ENCODE assay signal across 1 cellular context in the genomic region with DNA sequence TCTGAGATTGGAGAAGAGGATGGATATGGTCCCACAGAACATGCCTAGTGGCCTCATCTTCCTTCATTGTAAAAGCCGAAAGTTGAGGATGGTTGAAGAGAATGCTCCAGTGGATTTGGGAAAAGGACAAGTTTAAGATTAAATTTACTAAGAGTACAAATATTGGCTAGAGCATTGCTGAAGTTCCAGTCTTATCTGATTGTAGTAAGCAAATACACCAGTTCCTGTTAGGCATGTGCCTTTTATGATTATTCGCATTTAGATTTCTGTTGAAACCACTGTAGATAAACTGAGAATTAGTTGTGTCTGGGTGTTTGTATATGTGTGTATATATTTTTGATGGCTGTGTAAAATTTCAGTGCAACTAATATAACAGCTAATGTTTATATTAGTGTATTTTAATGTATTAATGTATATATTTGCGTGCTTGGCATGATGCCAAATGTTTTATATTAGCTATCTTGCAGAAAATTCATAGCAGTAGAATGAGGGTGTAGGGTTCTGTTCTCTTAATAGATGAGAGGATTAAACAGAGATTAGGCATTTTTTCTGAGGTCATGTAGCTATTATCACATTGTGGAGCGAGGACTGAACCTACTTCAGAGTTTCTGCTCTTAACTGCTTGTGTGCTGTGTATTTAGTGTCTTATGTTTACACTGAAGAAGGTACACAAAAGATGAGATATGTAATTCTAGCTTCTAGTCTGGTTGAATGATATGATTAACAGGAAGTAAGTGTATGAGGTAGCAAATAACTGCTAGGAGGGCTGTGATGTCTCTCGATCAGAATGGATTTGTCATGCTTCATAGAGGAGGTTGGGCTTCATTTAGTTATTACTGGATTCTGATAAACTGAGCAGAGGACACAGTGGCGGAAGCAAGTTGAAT.
TF ChIP-seq lines count a peak whose summit lies in the region.

No MANE protein-coding gene starts in this region.

TF ChIP-seq in HepG2, 621 proteins besides CTCF, POLR2A, EP300 and RAD21 (continued from another document):
- TF ChIP-seq, protein P1, sequence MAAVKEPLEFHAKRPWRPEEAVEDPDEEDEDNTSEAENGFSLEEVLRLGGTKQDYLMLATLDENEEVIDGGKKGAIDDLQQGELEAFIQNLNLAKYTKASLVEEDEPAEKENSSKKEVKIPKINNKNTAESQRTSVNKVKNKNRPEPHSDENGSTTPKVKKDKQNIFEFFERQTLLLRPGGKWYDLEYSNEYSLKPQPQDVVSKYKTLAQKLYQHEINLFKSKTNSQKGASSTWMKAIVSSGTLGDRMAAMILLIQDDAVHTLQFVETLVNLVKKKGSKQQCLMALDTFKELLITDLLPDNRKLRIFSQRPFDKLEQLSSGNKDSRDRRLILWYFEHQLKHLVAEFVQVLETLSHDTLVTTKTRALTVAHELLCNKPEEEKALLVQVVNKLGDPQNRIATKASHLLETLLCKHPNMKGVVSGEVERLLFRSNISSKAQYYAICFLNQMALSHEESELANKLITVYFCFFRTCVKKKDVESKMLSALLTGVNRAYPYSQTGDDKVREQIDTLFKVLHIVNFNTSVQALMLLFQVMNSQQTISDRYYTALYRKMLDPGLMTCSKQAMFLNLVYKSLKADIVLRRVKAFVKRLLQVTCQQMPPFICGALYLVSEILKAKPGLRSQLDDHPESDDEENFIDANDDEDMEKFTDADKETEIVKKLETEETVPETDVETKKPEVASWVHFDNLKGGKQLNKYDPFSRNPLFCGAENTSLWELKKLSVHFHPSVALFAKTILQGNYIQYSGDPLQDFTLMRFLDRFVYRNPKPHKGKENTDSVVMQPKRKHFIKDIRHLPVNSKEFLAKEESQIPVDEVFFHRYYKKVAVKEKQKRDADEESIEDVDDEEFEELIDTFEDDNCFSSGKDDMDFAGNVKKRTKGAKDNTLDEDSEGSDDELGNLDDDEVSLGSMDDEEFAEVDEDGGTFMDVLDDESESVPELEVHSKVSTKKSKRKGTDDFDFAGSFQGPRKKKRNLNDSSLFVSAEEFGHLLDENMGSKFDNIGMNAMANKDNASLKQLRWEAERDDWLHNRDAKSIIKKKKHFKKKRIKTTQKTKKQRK (IDR thresholded peaks at IDR 0.05; ENCODE audit: low read length): no peak
- TF ChIP-seq RCOR2 (CRISPR knock-in tag; IDR thresholded peaks at IDR 0.05) (no peak), MAZ (IDR thresholded peaks at IDR 0.05; ENCODE audit: borderline replicate concordance, low read depth, low read length) (no peak), MAZ (CRISPR knock-in tag; IDR thresholded peaks at IDR 0.05; ENCODE audit: low read depth) (no peak), ZNF33A (CRISPR knock-in tag; IDR thresholded peaks at IDR 0.05; ENCODE audit: borderline replicate concordance) (no peak), TBL1XR1 (IDR thresholded peaks at IDR 0.05; ENCODE audit: borderline replicate concordance, low read length, partially characterized antibody) (no peak), ZNF253 (CRISPR knock-in tag; IDR thresholded peaks at IDR 0.05; ENCODE audit: borderline replicate concordance) (no peak), ZNF501 (CRISPR knock-in tag; IDR thresholded peaks at IDR 0.05) (no peak), ZFP90 (CRISPR knock-in tag; IDR thresholded peaks at IDR 0.05; ENCODE audit: borderline replicate concordance) (no peak), NFKBIZ (CRISPR knock-in tag; IDR thresholded peaks at IDR 0.05) (no peak), JUN (CRISPR knock-in tag; IDR thresholded peaks at IDR 0.05) (no peak), ZZZ3 (CRISPR knock-in tag; IDR thresholded peaks at IDR 0.05; ENCODE audit: borderline replicate concordance) (no peak), ATAD3A (CRISPR knock-in tag; IDR thresholded peaks at IDR 0.05) (no peak), ZNF652 (CRISPR knock-in tag; IDR thresholded peaks at IDR 0.05; ENCODE audit: borderline replicate concordance, low read depth) (peak; percentile 77), ISL2 (CRISPR knock-in tag; IDR thresholded peaks at IDR 0.05) (no peak), NCOA2 (CRISPR knock-in tag; IDR thresholded peaks at IDR 0.05) (peak; percentile 40; the same call in 1 of the 2 replicates), NPAS2 (CRISPR knock-in tag; IDR thresholded peaks at IDR 0.05; ENCODE audit: borderline replicate concordance) (no peak), SP1 (IDR thresholded peaks at IDR 0.05) (no peak), SP1 (CRISPR knock-in tag; IDR thresholded peaks at IDR 0.05) (no peak), HIVEP1 (CRISPR knock-in tag; IDR thresholded peaks at IDR 0.05) (no peak), ZBTB3 (CRISPR knock-in tag; IDR thresholded peaks at IDR 0.05; ENCODE audit: borderline replicate concordance, low read depth) (no peak), LCORL (IDR thresholded peaks at IDR 0.05) (peak; percentile 84), LCORL (CRISPR knock-in tag; IDR thresholded peaks at IDR 0.05) (no peak), RBM22 (optimal IDR thresholded peaks at IDR 0.05; ENCODE audit: low read length) (peak; percentile 37), ZKSCAN8 (CRISPR knock-in tag; IDR thresholded peaks at IDR 0.05; ENCODE audit: borderline replicate concordance) (0 out of 2 replicates have a peak, but pooled peaks have one; percentile 10), ATM (IDR thresholded peaks at IDR 0.05; ENCODE audit: borderline replicate concordance) (no peak), ZSCAN9 (CRISPR knock-in tag; IDR thresholded peaks at IDR 0.05; ENCODE audit: borderline replicate concordance) (peak; percentile 32; the same call in 1 of the 2 replicates), ZNF598 (CRISPR knock-in tag; IDR thresholded peaks at IDR 0.05; ENCODE audit: borderline replicate concordance) (no peak)
- TF ChIP-seq, protein P2, sequence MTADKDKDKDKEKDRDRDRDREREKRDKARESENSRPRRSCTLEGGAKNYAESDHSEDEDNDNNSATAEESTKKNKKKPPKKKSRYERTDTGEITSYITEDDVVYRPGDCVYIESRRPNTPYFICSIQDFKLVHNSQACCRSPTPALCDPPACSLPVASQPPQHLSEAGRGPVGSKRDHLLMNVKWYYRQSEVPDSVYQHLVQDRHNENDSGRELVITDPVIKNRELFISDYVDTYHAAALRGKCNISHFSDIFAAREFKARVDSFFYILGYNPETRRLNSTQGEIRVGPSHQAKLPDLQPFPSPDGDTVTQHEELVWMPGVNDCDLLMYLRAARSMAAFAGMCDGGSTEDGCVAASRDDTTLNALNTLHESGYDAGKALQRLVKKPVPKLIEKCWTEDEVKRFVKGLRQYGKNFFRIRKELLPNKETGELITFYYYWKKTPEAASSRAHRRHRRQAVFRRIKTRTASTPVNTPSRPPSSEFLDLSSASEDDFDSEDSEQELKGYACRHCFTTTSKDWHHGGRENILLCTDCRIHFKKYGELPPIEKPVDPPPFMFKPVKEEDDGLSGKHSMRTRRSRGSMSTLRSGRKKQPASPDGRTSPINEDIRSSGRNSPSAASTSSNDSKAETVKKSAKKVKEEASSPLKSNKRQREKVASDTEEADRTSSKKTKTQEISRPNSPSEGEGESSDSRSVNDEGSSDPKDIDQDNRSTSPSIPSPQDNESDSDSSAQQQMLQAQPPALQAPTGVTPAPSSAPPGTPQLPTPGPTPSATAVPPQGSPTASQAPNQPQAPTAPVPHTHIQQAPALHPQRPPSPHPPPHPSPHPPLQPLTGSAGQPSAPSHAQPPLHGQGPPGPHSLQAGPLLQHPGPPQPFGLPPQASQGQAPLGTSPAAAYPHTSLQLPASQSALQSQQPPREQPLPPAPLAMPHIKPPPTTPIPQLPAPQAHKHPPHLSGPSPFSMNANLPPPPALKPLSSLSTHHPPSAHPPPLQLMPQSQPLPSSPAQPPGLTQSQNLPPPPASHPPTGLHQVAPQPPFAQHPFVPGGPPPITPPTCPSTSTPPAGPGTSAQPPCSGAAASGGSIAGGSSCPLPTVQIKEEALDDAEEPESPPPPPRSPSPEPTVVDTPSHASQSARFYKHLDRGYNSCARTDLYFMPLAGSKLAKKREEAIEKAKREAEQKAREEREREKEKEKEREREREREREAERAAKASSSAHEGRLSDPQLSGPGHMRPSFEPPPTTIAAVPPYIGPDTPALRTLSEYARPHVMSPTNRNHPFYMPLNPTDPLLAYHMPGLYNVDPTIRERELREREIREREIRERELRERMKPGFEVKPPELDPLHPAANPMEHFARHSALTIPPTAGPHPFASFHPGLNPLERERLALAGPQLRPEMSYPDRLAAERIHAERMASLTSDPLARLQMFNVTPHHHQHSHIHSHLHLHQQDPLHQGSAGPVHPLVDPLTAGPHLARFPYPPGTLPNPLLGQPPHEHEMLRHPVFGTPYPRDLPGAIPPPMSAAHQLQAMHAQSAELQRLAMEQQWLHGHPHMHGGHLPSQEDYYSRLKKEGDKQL (CRISPR knock-in tag; IDR thresholded peaks at IDR 0.05; ENCODE audit: low read depth): no peak
- TF ChIP-seq, protein P3, sequence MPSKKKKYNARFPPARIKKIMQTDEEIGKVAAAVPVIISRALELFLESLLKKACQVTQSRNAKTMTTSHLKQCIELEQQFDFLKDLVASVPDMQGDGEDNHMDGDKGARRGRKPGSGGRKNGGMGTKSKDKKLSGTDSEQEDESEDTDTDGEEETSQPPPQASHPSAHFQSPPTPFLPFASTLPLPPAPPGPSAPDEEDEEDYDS (CRISPR knock-in tag; IDR thresholded peaks at IDR 0.05): no peak
- TF ChIP-seq, protein P4, sequence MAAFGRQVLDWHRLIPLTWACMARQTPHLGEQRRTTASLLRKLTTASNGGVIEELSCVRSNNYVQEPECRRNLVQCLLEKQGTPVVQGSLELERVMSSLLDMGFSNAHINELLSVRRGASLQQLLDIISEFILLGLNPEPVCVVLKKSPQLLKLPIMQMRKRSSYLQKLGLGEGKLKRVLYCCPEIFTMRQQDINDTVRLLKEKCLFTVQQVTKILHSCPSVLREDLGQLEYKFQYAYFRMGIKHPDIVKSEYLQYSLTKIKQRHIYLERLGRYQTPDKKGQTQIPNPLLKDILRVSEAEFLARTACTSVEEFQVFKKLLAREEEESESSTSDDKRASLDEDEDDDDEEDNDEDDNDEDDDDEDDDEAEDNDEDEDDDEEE (CRISPR knock-in tag; IDR thresholded peaks at IDR 0.05): no peak
- TF ChIP-seq, protein P5, sequence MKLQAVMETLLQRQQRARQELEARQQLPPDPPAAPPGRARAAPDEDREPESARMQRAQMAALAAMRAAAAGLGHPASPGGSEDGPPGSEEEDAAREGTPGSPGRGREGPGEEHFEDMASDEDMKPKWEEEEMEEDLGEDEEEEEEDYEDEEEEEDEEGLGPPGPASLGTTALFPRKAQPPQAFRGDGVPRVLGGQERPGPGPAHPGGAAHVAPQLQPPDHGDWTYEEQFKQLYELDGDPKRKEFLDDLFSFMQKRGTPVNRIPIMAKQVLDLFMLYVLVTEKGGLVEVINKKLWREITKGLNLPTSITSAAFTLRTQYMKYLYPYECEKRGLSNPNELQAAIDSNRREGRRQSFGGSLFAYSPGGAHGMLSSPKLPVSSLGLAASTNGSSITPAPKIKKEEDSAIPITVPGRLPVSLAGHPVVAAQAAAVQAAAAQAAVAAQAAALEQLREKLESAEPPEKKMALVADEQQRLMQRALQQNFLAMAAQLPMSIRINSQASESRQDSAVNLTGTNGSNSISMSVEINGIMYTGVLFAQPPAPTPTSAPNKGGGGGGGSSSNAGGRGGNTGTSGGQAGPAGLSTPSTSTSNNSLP (IDR thresholded peaks at IDR 0.05; ENCODE audit: low read depth, low read length): 0 out of 2 replicates have a peak, but pooled peaks have one; percentile 17
- TF ChIP-seq, protein P6, sequence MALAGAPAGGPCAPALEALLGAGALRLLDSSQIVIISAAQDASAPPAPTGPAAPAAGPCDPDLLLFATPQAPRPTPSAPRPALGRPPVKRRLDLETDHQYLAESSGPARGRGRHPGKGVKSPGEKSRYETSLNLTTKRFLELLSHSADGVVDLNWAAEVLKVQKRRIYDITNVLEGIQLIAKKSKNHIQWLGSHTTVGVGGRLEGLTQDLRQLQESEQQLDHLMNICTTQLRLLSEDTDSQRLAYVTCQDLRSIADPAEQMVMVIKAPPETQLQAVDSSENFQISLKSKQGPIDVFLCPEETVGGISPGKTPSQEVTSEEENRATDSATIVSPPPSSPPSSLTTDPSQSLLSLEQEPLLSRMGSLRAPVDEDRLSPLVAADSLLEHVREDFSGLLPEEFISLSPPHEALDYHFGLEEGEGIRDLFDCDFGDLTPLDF (CRISPR knock-in tag; IDR thresholded peaks at IDR 0.05): no peak
- TF ChIP-seq, protein P7, sequence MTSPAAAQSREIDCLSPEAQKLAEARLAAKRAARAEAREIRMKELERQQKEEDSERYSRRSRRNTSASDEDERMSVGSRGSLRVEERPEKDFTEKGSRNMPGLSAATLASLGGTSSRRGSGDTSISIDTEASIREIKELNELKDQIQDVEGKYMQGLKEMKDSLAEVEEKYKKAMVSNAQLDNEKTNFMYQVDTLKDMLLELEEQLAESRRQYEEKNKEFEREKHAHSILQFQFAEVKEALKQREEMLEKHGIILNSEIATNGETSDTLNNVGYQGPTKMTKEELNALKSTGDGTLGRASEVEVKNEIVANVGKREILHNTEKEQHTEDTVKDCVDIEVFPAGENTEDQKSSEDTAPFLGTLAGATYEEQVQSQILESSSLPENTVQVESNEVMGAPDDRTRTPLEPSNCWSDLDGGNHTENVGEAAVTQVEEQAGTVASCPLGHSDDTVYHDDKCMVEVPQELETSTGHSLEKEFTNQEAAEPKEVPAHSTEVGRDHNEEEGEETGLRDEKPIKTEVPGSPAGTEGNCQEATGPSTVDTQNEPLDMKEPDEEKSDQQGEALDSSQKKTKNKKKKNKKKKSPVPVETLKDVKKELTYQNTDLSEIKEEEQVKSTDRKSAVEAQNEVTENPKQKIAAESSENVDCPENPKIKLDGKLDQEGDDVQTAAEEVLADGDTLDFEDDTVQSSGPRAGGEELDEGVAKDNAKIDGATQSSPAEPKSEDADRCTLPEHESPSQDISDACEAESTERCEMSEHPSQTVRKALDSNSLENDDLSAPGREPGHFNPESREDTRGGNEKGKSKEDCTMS (CRISPR knock-in tag; conservative IDR thresholded peaks at IDR 0.05): no peak
- TF ChIP-seq, protein P8, sequence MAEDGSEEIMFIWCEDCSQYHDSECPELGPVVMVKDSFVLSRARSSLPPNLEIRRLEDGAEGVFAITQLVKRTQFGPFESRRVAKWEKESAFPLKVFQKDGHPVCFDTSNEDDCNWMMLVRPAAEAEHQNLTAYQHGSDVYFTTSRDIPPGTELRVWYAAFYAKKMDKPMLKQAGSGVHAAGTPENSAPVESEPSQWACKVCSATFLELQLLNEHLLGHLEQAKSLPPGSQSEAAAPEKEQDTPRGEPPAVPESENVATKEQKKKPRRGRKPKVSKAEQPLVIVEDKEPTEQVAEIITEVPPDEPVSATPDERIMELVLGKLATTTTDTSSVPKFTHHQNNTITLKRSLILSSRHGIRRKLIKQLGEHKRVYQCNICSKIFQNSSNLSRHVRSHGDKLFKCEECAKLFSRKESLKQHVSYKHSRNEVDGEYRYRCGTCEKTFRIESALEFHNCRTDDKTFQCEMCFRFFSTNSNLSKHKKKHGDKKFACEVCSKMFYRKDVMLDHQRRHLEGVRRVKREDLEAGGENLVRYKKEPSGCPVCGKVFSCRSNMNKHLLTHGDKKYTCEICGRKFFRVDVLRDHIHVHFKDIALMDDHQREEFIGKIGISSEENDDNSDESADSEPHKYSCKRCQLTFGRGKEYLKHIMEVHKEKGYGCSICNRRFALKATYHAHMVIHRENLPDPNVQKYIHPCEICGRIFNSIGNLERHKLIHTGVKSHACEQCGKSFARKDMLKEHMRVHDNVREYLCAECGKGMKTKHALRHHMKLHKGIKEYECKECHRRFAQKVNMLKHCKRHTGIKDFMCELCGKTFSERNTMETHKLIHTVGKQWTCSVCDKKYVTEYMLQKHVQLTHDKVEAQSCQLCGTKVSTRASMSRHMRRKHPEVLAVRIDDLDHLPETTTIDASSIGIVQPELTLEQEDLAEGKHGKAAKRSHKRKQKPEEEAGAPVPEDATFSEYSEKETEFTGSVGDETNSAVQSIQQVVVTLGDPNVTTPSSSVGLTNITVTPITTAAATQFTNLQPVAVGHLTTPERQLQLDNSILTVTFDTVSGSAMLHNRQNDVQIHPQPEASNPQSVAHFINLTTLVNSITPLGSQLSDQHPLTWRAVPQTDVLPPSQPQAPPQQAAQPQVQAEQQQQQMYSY (CRISPR knock-in tag; IDR thresholded peaks at IDR 0.05): no peak
